Comparison of ENCODE assay signal across 8 cellular contexts in the genomic region with DNA sequence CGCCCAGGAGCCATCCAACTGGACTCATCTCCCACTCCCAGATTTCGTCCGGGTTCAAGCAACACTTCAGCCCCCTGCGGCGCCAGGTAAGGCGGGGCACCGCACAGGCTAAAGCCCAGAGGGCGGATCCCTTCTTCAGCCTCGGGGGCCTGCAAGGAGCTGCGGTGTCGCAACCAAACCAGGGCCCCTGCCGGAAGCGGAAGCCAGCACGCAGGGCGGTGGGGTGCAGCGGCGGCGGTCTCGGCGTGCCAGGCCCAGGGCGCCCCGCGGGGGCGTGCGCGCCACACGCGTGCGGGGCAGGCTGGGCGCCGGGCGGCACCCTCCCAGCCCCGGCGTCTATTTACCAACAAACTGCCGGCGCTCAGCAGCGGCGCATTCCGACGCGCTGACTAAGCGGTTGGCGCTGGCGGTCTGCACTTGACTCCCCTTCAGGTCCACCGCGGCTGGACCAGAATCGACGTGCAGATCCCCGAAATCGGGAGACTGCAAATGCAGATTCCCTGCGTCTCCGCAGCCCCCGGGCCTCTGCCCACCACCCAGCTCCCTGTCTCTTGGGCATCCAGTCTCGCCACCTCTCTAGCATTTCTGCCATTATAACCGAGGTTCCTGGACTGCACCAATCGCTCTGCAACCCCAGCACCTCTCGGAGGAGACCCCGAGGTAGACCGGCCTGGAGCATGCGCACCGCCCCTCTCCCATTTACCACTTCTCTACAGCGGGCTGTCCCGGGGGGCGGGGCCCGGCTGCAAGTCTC. TPM values are rescaled to one million over a fixed set of nuclear protein-coding genes. Genes with fewer than 3 reads are reported as not detected.
DNase-seq lines count a peak whose midpoint lies in the region; ATAC-seq and TF ChIP-seq lines count a peak whose summit lies in the region.

No MANE protein-coding gene starts in this region.

- no peaks in the 10 kb centered on the region for H3K79me1 ChIP-seq in H9 (ENCODE audit: insufficient read depth, low read depth, low read length, poor library complexity, severe bottlenecking)

- H2AFZ ChIP-seq in H9 (ENCODE audit: low read length): peak overlapping the region; percentile 65

- H3K4me1 Mint-ChIP-seq in H9: peaks cover 39 to 60% of the 10 kb centered on the region in 2 experiments

- DNase-seq in COR-L47 (lab: John Stamatoyannopoulos, UW): peak; percentile 82
- peak; percentile 97 for DNase-seq in H9
- peak; percentile 47 to 93 for DNase-seq in NCI-H524 (lab: John Stamatoyannopoulos, UW)
- DNase-seq in activated CD4-positive, alpha-beta T cell treated with anti-CD3 and anti-CD28 coated beads, Interleukin-2, amount 50 U/mL, for 48 hours: peak; percentile 76 to 82
- DNase-seq in effector CD4-positive, alpha-beta T cell: peak; percentile 43
- peak; percentile 29 to 59 for DNase-seq in stimulated activated CD8-positive, alpha-beta memory T cell treated with anti-CD3 and anti-CD28 coated beads, Interleukin-7, amount 100 ng/mL, for 4 hours (ENCODE audit: low read depth in 2 of 2)

- no peak overlapping the region for H2BK5ac ChIP-seq in H9 (ENCODE audit: insufficient read length, low read length)

- peaks cover 0 to 12% of the 10 kb centered on the region in 2 experiments; a peak in 3 of 5 replicates for H3K9me3 Mint-ChIP-seq in H9

- WGBS in H9 (ENCODE audit: extremely low coverage, insufficient read length, low lambda C conversion rate): no CpG with 5 or more reads among the region's 65 CpGs

- no peak overlapping the region for H4K8ac ChIP-seq in H9 (replicated peaks; ENCODE audit: insufficient read length, low read depth, low read length)

- H3K4ac ChIP-seq in H9 (ENCODE audit: low read depth, low read length): no peak overlapping the region

- peak overlapping the region; percentile 56 for H3K4me3 ChIP-seq in mucosa of stomach (ENCODE audit: low read length)

- peaks cover 21% of the 10 kb centered on the region for H3K23me2 ChIP-seq in H9 (ENCODE audit: insufficient read length, low read depth, low read length, poor library complexity, severe bottlenecking)

- peak overlapping the region; percentile 72 for H3K4me2 ChIP-seq in H9 (ENCODE audit: insufficient read depth, insufficient read length, low read length)

- H2BK20ac ChIP-seq in H9 (ENCODE audit: low read depth, low read length, poor library complexity, severe bottlenecking): no peak overlapping the region

- no peak overlapping the region for H4K5ac ChIP-seq in H9 (ENCODE audit: insufficient read length, low read depth, low read length)

- H3K27ac Mint-ChIP-seq in H9: peak overlapping the region in 2 of 3 experiments; percentile 85 to 93; a peak in 4 of 7 replicates

- H3K9ac ChIP-seq in H9 (ENCODE audit: extremely low read depth, insufficient read length, low read length) (no peak overlapping the region), mucosa of stomach (ENCODE audit: low read length) (no peak overlapping the region)

- H2BK12ac ChIP-seq in H9 (ENCODE audit: insufficient read length, low read depth, low read length): no peak overlapping the region

- H3K27me3 ChIP-seq in H9 (ENCODE audit: insufficient read depth, low read length) (peaks cover 92% of the 10 kb centered on the region), mucosa of stomach (ENCODE audit: control insufficient read depth, insufficient read depth, low read length) (peaks cover 99% of the 10 kb centered on the region)

- no peaks in the 10 kb centered on the region; a peak in 1 of 7 replicates for H3K36me3 Mint-ChIP-seq in H9 (ENCODE audit: insufficient read depth in 1 of 3, low read depth in 3 of 3)

- H2AK5ac ChIP-seq in H9 (ENCODE audit: insufficient read length, low read length): no peak overlapping the region

- no peak overlapping the region for H3K56ac ChIP-seq in H9 (ENCODE audit: insufficient read length, low read depth, low read length)

- no peaks in the 10 kb centered on the region for H3K79me2 ChIP-seq in H9 (ENCODE audit: insufficient read depth, low read length)

- H3K14ac ChIP-seq in H9 (ENCODE audit: insufficient read depth, low read length): peak overlapping the region; percentile 54

- no peaks in the 10 kb centered on the region for H3K4me1 ChIP-seq in H9 (ENCODE audit: insufficient read depth, low read length)
- peaks cover 19% of the 10 kb centered on the region for H3K4me1 ChIP-seq in mucosa of stomach (ENCODE audit: control insufficient read depth, insufficient read depth, low read length)

- ATAC-seq in HG03565 (IDR thresholded peaks at IDR 0.05; ENCODE audit: unreplicated experiment): no peak

- TF ChIP-seq CTCF in H9 (conservative IDR thresholded peaks at IDR 0.05): no peak

- H3K18ac ChIP-seq in H9 (ENCODE audit: insufficient read length, low read depth, low read length): no peak overlapping the region

- peaks cover 98% of the 10 kb centered on the region for H3K27me3 Mint-ChIP-seq in H9 (ENCODE audit: low read depth)

- no peaks in the 10 kb centered on the region for H4K20me1 ChIP-seq in H9 (ENCODE audit: control insufficient read depth, insufficient read depth, insufficient read length)

- H2BK120ac ChIP-seq in H9 (ENCODE audit: low read depth, low read length, poor library complexity, severe bottlenecking): no peak overlapping the region

- H3K4me3 Mint-ChIP-seq in H9: peak overlapping the region; percentile 83 to 96

- H2BK15ac ChIP-seq in H9 (ENCODE audit: low read depth, low read length): no peak overlapping the region

- H3K23ac ChIP-seq in H9 (ENCODE audit: insufficient read length, low read depth, low read length): no peak overlapping the region

- no peak overlapping the region for H3T11ph ChIP-seq in H9 (ENCODE audit: low read length)

- H3K36me3 ChIP-seq in mucosa of stomach (ENCODE audit: control insufficient read depth, insufficient read depth, low read length): no peaks in the 10 kb centered on the region

- H3K9me3 ChIP-seq in H9 (ENCODE audit: control insufficient read depth, low read depth, low read length) (no peaks in the 10 kb centered on the region), mucosa of stomach (ENCODE audit: control insufficient read depth, low read length) (no peaks in the 10 kb centered on the region)

- H4K91ac ChIP-seq in H9 (ENCODE audit: insufficient read length, low read depth, low read length): no peak overlapping the region

- no peak overlapping the region for H3K27ac ChIP-seq in H9 (ENCODE audit: insufficient read length, low read depth, low read length)

RNA-seq across cellular contexts. Expression of gene DLX4, which starts 0.4 kb away (rescaled TPM):
- total RNA-seq in H9 (2021): 1.7 and 2.5 TPM in 2 replicates

RNA-seq across cellular contexts. Expression of gene DLX3, which starts 26.5 kb away (rescaled TPM):
- total RNA-seq in H9 (2021): 1.1 and 1.2 TPM in 2 replicates

Comparison
In these comparisons a context has a peak if more than half of its experiments do, and no peak if none do; other contexts are left out.
1. DNase-seq: peak in every context shown above with its lines; median percentile 97 in H9; 82 in COR-L47; 79 in activated CD4-positive, alpha-beta T cell treated with anti-CD3 and anti-CD28 coated beads, Interleukin-2, amount 50 U/mL, for 48 hours; 70 in NCI-H524; 44 in stimulated activated CD8-positive, alpha-beta memory T cell treated with anti-CD3 and anti-CD28 coated beads, Interleukin-7, amount 100 ng/mL, for 4 hours; 43 in effector CD4-positive, alpha-beta T cell.